ENCODE assay signal across 8 cellular contexts in genomic region chr19:50556236-50557008, GRCh38. TPM values are rescaled to one million over a fixed set of nuclear protein-coding genes. Genes with fewer than 3 reads are reported as not detected.
DNase-seq lines count a peak whose midpoint lies in the region; ATAC-seq and TF ChIP-seq lines count a peak whose summit lies in the region.

No MANE protein-coding gene starts in this region.

- no peak overlapping the region for H3K27ac ChIP-seq in breast epithelium

- intact Hi-C loops in breast epithelium (cut with DNase I; ENCODE audit: low total_unique reads), result no loop called here

- peaks cover 0 to 66% of the 10 kb centered on the region in 2 donors for H3K27me3 ChIP-seq in breast epithelium

- H3K4me1 ChIP-seq in breast epithelium, result peaks cover 0 to 3% of the 10 kb centered on the region in 2 donors

- H3K9me3 ChIP-seq in breast epithelium, result no peaks in the 10 kb centered on the region

- no peaks in the 10 kb centered on the region for H3K36me3 ChIP-seq in breast epithelium

- DNase-seq in GM10266 (ENCODE audit: extremely low spot score), result peak; percentile 90
- peak; percentile 74 for DNase-seq in NCI-H1105 (lab: John Stamatoyannopoulos, UW)
- peak in 1 of 2 donors; percentile 24 for DNase-seq in breast epithelium (ENCODE audit: low spot score in 2 of 2)
- DNase-seq in inferior parietal cortex (ENCODE audit: extremely low spot score), result peak; percentile 74
- DNase-seq in stimulated activated CD4-positive, alpha-beta T cell treated with anti-CD3 and anti-CD28 coated beads, Interleukin-12 subunit alpha, Interleukin-12 subunit beta, amount 100 ng/mL, for 24 hours (ENCODE audit: low read depth in 2 of 2), result peak; percentile 59 to 79

- TF ChIP-seq CTCF in GM10266 (IDR thresholded peaks at IDR 0.05; ENCODE audit: control insufficient read depth, insufficient read depth, low read depth, missing control alignments) (peak; percentile 88), WI38 (IDR thresholded peaks at IDR 0.05; ENCODE audit: low read depth, low read length) (peak; percentile 88), breast epithelium (IDR thresholded peaks at IDR 0.05) (peak in 2 of 3 donors; percentile 52 to 54)

- peak overlapping the region; percentile 58 for H3K4me3 ChIP-seq in WI38 (ENCODE audit: low read depth, low read length)
- peak overlapping the region; percentile 19 to 66 (median 49) for H3K4me3 ChIP-seq in breast epithelium

- TF ChIP-seq POLR2A in breast epithelium (IDR thresholded peaks at IDR 0.05), result no peak

- no peak for ATAC-seq in HG03196 (IDR thresholded peaks at IDR 0.05; ENCODE audit: unreplicated experiment)
- no peak for ATAC-seq in HG03442 (IDR thresholded peaks at IDR 0.05; ENCODE audit: unreplicated experiment)

RNA-seq across cellular contexts. Expression of gene LRRC4B, which starts 11.8 kb away (rescaled TPM):
- 1 to 10 TPM in 2 of 3 donors, under 1 TPM in 1; 0.16 to 1.3 (median 1.2) TPM for total RNA-seq in breast epithelium

RNA-seq across cellular contexts. Expression of gene ASPDH, which starts 42.7 kb away (rescaled TPM):
- total RNA-seq in breast epithelium, result not detected

RNA-seq across cellular contexts. Expression of gene JOSD2, which starts 45.4 kb away (rescaled TPM):
- 10 to 100 TPM; 14.7 to 26.7 (median 20.3) TPM for total RNA-seq in breast epithelium
